8 cellular contexts compared by ENCODE assay signal in the genomic region with DNA sequence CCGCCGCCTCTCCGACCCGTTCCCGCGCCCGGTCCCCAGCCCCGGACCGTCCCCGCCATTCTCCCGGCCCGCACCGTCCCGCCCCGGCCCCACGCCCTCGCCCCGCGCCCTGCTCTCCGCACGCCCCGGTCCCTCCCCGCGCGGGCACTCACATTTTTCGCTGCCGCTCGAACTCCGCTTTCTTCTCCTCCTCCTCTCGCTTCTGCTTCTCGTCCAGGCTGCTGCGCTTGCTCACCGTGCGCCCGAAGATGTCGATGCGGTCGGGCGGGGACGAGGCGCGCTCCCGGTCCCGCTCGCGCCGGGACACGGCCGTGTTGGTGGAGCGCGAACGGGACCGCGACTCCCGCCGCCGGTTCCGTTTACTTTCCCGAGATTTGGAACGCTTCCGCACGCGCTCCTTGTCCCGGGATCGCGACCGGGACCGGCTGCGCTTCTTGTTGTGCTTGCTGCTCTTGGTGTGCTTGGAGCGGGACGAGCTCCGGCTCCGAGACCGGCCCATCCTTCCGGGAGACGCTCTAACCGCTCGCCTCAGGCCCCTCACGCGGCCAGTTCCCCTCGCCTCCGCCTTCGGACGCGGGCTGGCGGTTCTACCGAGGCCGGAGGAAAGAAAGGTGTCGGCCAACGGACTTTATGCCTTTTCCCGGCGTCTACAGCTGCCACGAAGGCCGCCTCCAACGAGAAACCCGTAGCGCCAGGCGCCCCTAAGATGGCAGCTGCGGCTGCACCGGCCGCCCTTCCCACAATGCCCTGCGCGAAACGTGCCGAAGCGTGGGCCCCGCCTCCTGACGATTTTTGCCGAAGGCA. TPM values are rescaled to one million over a fixed set of nuclear protein-coding genes. Genes with fewer than 3 reads are reported as not detected.
A peak's percentile ranks its signal among the peaks of the same experiment; 100 is the strongest.
DNase-seq lines count a peak whose midpoint lies in the region; ATAC-seq and TF ChIP-seq lines count a peak whose summit lies in the region.

A gene with protein sequence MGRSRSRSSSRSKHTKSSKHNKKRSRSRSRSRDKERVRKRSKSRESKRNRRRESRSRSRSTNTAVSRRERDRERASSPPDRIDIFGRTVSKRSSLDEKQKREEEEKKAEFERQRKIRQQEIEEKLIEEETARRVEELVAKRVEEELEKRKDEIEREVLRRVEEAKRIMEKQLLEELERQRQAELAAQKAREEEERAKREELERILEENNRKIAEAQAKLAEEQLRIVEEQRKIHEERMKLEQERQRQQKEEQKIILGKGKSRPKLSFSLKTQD (minus strand): TSS at position 717 of the 804 bp plus-strand sequence. CDS start 218 bp downstream, at position 499.

- H3K9me3 ChIP-seq in SJCRH30 (replicated peaks) = 0 out of 2 replicates have a peak, but pooled peaks cover 4% of the 10 kb centered on the region
- H3K9me3 ChIP-seq in gastroesophageal sphincter = no peaks in the 10 kb centered on the region
- H3K9me3 ChIP-seq in neutrophil = no peaks in the 10 kb centered on the region

- peak within 1 kb of the TSS; percentile 86 for H3K4me2 ChIP-seq in KMS-11

- no peaks in the 10 kb centered on the region for H3K36me3 ChIP-seq in KMS-11 (ENCODE audit: insufficient read depth)
- 0 out of 2 replicates have a peak, but pooled peaks cover 5% of the 10 kb centered on the region for H3K36me3 ChIP-seq in SJCRH30
- H3K36me3 ChIP-seq in gastroesophageal sphincter = no peaks in the 10 kb centered on the region
- H3K36me3 ChIP-seq in neutrophil = no peaks in the 10 kb centered on the region

- 0% methylated on average over 16 to 45 of the region's 109 CpGs for WGBS in gastroesophageal sphincter (ENCODE audit: low coverage in 1 of 2), 2 donors

- H3K4me1 ChIP-seq in KMS-11 (ENCODE audit: low read depth, poor library complexity, severe bottlenecking) (peaks cover 35% of the 10 kb centered on the region), SJCRH30 (peaks cover 14% of the 10 kb centered on the region), gastroesophageal sphincter (peaks cover 14 to 54% (median 14%) of the 10 kb centered on the region in 3 donors), neutrophil (ENCODE audit: control insufficient read depth in 1 of 2, insufficient read depth in 1 of 2, low read depth in 1 of 2, low read length in 1 of 2) (peaks cover 33 to 41% of the 10 kb centered on the region in 2 experiments)

- DNase-seq in Daoy (ENCODE audit: low read depth) (peak; percentile 90), SJCRH30 (peak; percentile 88 to 91), superior temporal gyrus (ENCODE audit: extremely low spot score) (peak; percentile 97)
- DNase-seq in activated naive CD4-positive, alpha-beta T cell (lab: John Stamatoyannopoulos, UW) = peak; percentile 87 to 98 (median 92)

- TF ChIP-seq CTCF in KMS-11 (conservative IDR thresholded peaks at IDR 0.05; ENCODE audit: low read depth, low read length) (no peak), gastroesophageal sphincter (IDR thresholded peaks at IDR 0.05) (no peak), neutrophil (IDR thresholded peaks at IDR 0.05) (peak; percentile 24)

- peak within 1 kb of the TSS; percentile 88 for H3K9ac ChIP-seq in KMS-11

- peak; percentile 93 for TF ChIP-seq POLR2A in gastroesophageal sphincter (IDR thresholded peaks at IDR 0.05)

- ATAC-seq in GM21786 (IDR thresholded peaks at IDR 0.05; ENCODE audit: unreplicated experiment) (peak; percentile 65), gastroesophageal sphincter (peak; percentile 91)

- H3K27ac ChIP-seq in KMS-11 (peak within 1 kb of the TSS; percentile 85), SJCRH30 (peak within 1 kb of the TSS; percentile 92), gastroesophageal sphincter (peak within 1 kb of the TSS; percentile 62 to 98 (median 94)), neutrophil (peak within 1 kb of the TSS; percentile 96)

- no peak for TF ChIP-seq EP300 in gastroesophageal sphincter (IDR thresholded peaks at IDR 0.05)

- peaks cover 44% of the 10 kb centered on the region for H3K79me2 ChIP-seq in KMS-11 (ENCODE audit: insufficient read depth, low read depth)

- H4K20me1 ChIP-seq in KMS-11 (ENCODE audit: insufficient read depth) = peaks cover 36% of the 10 kb centered on the region

- H3K4me3 ChIP-seq in KMS-11 (IDR thresholded peaks at IDR 0.05; ENCODE audit: insufficient read depth, low read depth, low read length) = no peak within 1 kb of the TSS
- H3K4me3 ChIP-seq in SJCRH30 = peak within 1 kb of the TSS; percentile 84
- peak within 1 kb of the TSS; percentile 45 to 91 for H3K4me3 ChIP-seq in gastroesophageal sphincter
- H3K4me3 ChIP-seq in neutrophil (ENCODE audit: low read depth in 1 of 2, low read length in 1 of 2) = peak within 1 kb of the TSS; percentile 92 to 97

- H2AFZ ChIP-seq in KMS-11 (ENCODE audit: low read depth) = peak within 1 kb of the TSS; percentile 79

- H3K27me3 ChIP-seq in KMS-11 (ENCODE audit: insufficient read depth, low read depth) (no peaks in the 10 kb centered on the region), SJCRH30 (no peaks in the 10 kb centered on the region), gastroesophageal sphincter (no peaks in the 10 kb centered on the region), neutrophil (no peaks in the 10 kb centered on the region)

RNA-seq across cellular contexts. Expression of the gene that starts here (rescaled TPM):
- total RNA-seq in Daoy (2014; rRNA removed; shearing (Covaris generic)) = 24.8 and 27.7 TPM in 2 replicates
- total RNA-seq in SJCRH30 (2014; rRNA removed; shearing (Covaris generic)) = 66.9 and 100 TPM in 2 replicates
- total RNA-seq in gastroesophageal sphincter = 100 to 1,000 TPM in 2 of 4 donors, 10 to 100 TPM in 2; 25.5 to 140 (median 73.5) TPM
